ENCODE assay signal across 8 cellular contexts in genomic region chr17:40340880-40341807, GRCh38. TPM values are rescaled to one million over a fixed set of nuclear protein-coding genes. Genes with fewer than 3 reads are reported as not detected.
DNase-seq lines count a peak whose midpoint lies in the region; ATAC-seq and TF ChIP-seq lines count a peak whose summit lies in the region.

No MANE protein-coding gene starts in this region.

- no peak for TF ChIP-seq CTCF in hepatocyte (IDR thresholded peaks at IDR 0.05; ENCODE audit: poor library complexity)

- H3K4me1 ChIP-seq in hepatocyte (ENCODE audit: insufficient read depth): peaks cover 39% of the 10 kb centered on the region

- peak overlapping the region; percentile 96 for H3K4me2 ChIP-seq in hepatocyte

- ATAC-seq in GM21381 (IDR thresholded peaks at IDR 0.05; ENCODE audit: unreplicated experiment): peak; percentile 56
- peak; percentile 75 for ATAC-seq in sciatic nerve

- WGBS in hepatocyte (ENCODE audit: low lambda C conversion rate, missing lambda C conversion rate): 2% methylated on average over 28 of the region's 55 CpGs

- H3K36me3 ChIP-seq in hepatocyte (replicated peaks; ENCODE audit: insufficient read depth, low read depth): no peaks in the 10 kb centered on the region

- no peaks in the 10 kb centered on the region for H3K27me3 ChIP-seq in hepatocyte

- H3K27ac ChIP-seq in hepatocyte: peak overlapping the region; percentile 99

- peaks cover 11% of the 10 kb centered on the region for H4K20me1 ChIP-seq in hepatocyte (ENCODE audit: insufficient read depth, poor library complexity, severe bottlenecking)

- peak; percentile 79 for DNase-seq in COLO668 (lab: John Stamatoyannopoulos, UW; ENCODE audit: unreplicated experiment)
- DNase-seq in Jurkat, Clone E6-1 (ENCODE audit: low read depth, low spot score): no peak
- DNase-seq in T-helper 2 cell: peak; percentile 72 to 94 (median 84)
- peak in 48 of 58 donors; percentile 22 to 89 (median 60) for DNase-seq in anterior cingulate cortex (lab: John Stamatoyannopoulos, UW)
- DNase-seq in hepatocyte (ENCODE audit: low spot score): peak; percentile 94
- peak; percentile 93 for DNase-seq in sciatic nerve (ENCODE audit: low spot score)
- DNase-seq in DMS 273 (lab: John Stamatoyannopoulos, UW; ENCODE audit: unreplicated experiment): no peak

- H3K79me2 ChIP-seq in hepatocyte: peaks cover 89% of the 10 kb centered on the region

- H3K9me3 ChIP-seq in hepatocyte (ENCODE audit: low read depth): no peaks in the 10 kb centered on the region

- peak overlapping the region; percentile 55 for H3K4me3 ChIP-seq in Jurkat, Clone E6-1 (ENCODE audit: low read length)
- peak overlapping the region; percentile 95 for H3K4me3 ChIP-seq in hepatocyte

- H3K9me2 ChIP-seq in hepatocyte (replicated peaks; ENCODE audit: insufficient read depth): no peaks in the 10 kb centered on the region

- no peak overlapping the region for H2AFZ ChIP-seq in hepatocyte

- intact Hi-C loops in sciatic nerve (cut with DNase I): no loop called here

RNA-seq across cellular contexts. Expression of gene GJD3, which starts 23.4 kb away (rescaled TPM):
- not detected for polyA plus RNA-seq in Jurkat, Clone E6-1 (2012; ENCODE audit: insufficient read depth, insufficient read length)
- total RNA-seq in hepatocyte (0.47 TPM in 1 of 2 replicates, not detected in the other), sciatic nerve (not detected)
- polyA plus RNA-seq in hepatocyte: 3.3 and 3.8 TPM in 2 replicates

RNA-seq across cellular contexts. Expression of gene RARA, which starts 32.2 kb away (rescaled TPM):
- 11.8 TPM for polyA plus RNA-seq in Jurkat, Clone E6-1 (2012; ENCODE audit: insufficient read depth, insufficient read length)
- total RNA-seq in hepatocyte (19.2 and 30.0 TPM in 2 replicates), sciatic nerve (74.4 TPM)
- polyA plus RNA-seq in hepatocyte: 33.1 and 34.4 TPM in 2 replicates

RNA-seq across cellular contexts. Expression of gene CDC6, which starts 53.5 kb away (rescaled TPM):
- polyA plus RNA-seq in Jurkat, Clone E6-1 (2012; ENCODE audit: insufficient read depth, insufficient read length): 105 TPM
- total RNA-seq in hepatocyte (5.8 and 8.6 TPM in 2 replicates), sciatic nerve (1.0 TPM)
- polyA plus RNA-seq in hepatocyte: 5.1 and 7.5 TPM in 2 replicates

Comparison
In these comparisons a context has a peak if more than half of its experiments do, and no peak if none do; other contexts are left out.
1. DNase-seq: peak in COLO668 (single experiment), T-helper 2 cell (5 of 5), anterior cingulate cortex (48 of 58), hepatocyte (single experiment) and sciatic nerve (single experiment); none in Jurkat, Clone E6-1 (single experiment) and DMS 273 (single experiment).